ENCODE assay signal across 1 cellular context in the genomic region with DNA sequence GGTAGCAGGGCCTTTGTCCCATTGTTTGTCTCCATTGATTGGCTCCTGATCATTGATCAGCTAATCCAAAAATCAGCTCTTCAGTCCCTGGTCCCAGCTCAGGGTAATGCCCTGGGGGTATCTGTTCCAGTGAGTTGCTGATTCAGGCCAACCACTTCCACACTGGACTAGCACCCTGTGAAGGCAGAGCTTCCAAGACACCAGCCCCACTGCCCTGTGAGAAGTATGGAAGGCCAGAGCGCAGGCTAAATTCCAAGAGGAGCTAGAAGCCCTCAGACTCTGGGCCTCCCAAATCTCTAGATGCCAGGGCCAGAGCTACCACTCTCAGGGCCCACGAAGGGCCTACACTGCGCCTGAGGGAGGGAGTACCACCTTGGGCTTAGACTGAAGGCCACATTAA.
TF ChIP-seq lines count a peak whose summit lies in the region.

No MANE protein-coding gene starts in this region.

TF ChIP-seq in GM23338, 12 proteins besides CTCF, POLR2A, EP300 and RAD21:
- TF ChIP-seq, protein P1, sequence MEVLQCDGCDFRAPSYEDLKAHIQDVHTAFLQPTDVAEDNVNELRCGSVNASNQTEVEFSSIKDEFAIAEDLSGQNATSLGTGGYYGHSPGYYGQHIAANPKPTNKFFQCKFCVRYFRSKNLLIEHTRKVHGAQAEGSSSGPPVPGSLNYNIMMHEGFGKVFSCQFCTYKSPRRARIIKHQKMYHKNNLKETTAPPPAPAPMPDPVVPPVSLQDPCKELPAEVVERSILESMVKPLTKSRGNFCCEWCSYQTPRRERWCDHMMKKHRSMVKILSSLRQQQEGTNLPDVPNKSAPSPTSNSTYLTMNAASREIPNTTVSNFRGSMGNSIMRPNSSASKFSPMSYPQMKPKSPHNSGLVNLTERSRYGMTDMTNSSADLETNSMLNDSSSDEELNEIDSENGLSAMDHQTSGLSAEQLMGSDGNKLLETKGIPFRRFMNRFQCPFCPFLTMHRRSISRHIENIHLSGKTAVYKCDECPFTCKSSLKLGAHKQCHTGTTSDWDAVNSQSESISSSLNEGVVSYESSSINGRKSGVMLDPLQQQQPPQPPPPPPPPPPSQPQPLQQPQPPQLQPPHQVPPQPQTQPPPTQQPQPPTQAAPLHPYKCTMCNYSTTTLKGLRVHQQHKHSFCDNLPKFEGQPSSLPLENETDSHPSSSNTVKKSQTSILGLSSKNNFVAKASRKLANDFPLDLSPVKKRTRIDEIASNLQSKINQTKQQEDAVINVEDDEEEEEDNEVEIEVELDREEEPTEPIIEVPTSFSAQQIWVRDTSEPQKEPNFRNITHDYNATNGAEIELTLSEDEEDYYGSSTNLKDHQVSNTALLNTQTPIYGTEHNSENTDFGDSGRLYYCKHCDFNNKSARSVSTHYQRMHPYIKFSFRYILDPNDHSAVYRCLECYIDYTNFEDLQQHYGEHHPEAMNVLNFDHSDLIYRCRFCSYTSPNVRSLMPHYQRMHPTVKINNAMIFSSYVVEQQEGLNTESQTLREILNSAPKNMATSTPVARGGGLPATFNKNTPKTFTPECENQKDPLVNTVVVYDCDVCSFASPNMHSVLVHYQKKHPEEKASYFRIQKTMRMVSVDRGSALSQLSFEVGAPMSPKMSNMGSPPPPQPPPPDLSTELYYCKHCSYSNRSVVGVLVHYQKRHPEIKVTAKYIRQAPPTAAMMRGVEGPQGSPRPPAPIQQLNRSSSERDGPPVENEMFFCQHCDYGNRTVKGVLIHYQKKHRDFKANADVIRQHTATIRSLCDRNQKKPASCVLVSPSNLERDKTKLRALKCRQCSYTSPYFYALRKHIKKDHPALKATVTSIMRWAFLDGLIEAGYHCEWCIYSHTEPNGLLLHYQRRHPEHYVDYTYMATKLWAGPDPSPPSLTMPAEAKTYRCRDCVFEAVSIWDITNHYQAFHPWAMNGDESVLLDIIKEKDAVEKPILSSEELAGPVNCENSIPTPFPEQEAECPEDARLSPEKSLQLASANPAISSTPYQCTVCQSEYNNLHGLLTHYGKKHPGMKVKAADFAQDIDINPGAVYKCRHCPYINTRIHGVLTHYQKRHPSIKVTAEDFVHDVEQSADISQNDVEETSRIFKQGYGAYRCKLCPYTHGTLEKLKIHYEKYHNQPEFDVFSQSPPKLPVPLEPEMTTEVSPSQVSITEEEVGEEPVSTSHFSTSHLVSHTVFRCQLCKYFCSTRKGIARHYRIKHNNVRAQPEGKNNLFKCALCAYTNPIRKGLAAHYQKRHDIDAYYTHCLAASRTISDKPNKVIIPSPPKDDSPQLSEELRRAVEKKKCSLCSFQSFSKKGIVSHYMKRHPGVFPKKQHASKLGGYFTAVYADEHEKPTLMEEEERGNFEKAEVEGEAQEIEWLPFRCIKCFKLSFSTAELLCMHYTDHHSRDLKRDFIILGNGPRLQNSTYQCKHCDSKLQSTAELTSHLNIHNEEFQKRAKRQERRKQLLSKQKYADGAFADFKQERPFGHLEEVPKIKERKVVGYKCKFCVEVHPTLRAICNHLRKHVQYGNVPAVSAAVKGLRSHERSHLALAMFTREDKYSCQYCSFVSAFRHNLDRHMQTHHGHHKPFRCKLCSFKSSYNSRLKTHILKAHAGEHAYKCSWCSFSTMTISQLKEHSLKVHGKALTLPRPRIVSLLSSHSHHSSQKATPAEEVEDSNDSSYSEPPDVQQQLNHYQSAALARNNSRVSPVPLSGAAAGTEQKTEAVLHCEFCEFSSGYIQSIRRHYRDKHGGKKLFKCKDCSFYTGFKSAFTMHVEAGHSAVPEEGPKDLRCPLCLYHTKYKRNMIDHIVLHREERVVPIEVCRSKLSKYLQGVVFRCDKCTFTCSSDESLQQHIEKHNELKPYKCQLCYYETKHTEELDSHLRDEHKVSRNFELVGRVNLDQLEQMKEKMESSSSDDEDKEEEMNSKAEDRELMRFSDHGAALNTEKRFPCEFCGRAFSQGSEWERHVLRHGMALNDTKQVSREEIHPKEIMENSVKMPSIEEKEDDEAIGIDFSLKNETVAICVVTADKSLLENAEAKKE (CRISPR knock-in tag; IDR thresholded peaks at IDR 0.05), result no peak
- TF ChIP-seq ZNF331 (CRISPR knock-in tag; IDR thresholded peaks at IDR 0.05; ENCODE audit: low read depth) (no peak), POLR2AphosphoS5 (IDR thresholded peaks at IDR 0.05; ENCODE audit: low read depth) (no peak), CREB1 (CRISPR knock-in tag; IDR thresholded peaks at IDR 0.05; ENCODE audit: low read depth) (no peak), STAT1 (IDR thresholded peaks at IDR 0.05; ENCODE audit: unreplicated experiment) (no peak), NANOG (IDR thresholded peaks at IDR 0.05; ENCODE audit: borderline replicate concordance) (no peak), ZNF114 (CRISPR knock-in tag; IDR thresholded peaks at IDR 0.05) (no peak), EZH2 (IDR thresholded peaks at IDR 0.05; ENCODE audit: low read depth, unreplicated experiment) (no peak), JUNB (IDR thresholded peaks at IDR 0.05; ENCODE audit: unreplicated experiment) (no peak), EZH2phosphoT487 (IDR thresholded peaks at IDR 0.05; ENCODE audit: unreplicated experiment) (no peak)
- TF ChIP-seq, protein P2, sequence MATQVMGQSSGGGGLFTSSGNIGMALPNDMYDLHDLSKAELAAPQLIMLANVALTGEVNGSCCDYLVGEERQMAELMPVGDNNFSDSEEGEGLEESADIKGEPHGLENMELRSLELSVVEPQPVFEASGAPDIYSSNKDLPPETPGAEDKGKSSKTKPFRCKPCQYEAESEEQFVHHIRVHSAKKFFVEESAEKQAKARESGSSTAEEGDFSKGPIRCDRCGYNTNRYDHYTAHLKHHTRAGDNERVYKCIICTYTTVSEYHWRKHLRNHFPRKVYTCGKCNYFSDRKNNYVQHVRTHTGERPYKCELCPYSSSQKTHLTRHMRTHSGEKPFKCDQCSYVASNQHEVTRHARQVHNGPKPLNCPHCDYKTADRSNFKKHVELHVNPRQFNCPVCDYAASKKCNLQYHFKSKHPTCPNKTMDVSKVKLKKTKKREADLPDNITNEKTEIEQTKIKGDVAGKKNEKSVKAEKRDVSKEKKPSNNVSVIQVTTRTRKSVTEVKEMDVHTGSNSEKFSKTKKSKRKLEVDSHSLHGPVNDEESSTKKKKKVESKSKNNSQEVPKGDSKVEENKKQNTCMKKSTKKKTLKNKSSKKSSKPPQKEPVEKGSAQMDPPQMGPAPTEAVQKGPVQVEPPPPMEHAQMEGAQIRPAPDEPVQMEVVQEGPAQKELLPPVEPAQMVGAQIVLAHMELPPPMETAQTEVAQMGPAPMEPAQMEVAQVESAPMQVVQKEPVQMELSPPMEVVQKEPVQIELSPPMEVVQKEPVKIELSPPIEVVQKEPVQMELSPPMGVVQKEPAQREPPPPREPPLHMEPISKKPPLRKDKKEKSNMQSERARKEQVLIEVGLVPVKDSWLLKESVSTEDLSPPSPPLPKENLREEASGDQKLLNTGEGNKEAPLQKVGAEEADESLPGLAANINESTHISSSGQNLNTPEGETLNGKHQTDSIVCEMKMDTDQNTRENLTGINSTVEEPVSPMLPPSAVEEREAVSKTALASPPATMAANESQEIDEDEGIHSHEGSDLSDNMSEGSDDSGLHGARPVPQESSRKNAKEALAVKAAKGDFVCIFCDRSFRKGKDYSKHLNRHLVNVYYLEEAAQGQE (IDR thresholded peaks at IDR 0.05; ENCODE audit: unreplicated experiment), result no peak
- TF ChIP-seq, protein P3, sequence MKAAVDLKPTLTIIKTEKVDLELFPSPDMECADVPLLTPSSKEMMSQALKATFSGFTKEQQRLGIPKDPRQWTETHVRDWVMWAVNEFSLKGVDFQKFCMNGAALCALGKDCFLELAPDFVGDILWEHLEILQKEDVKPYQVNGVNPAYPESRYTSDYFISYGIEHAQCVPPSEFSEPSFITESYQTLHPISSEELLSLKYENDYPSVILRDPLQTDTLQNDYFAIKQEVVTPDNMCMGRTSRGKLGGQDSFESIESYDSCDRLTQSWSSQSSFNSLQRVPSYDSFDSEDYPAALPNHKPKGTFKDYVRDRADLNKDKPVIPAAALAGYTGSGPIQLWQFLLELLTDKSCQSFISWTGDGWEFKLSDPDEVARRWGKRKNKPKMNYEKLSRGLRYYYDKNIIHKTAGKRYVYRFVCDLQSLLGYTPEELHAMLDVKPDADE (IDR thresholded peaks at IDR 0.05), result no peak
